13 cellular contexts compared by ENCODE assay signal in genomic region chr15:59306520-59307163, GRCh38.
DNase-seq lines count a peak whose midpoint lies in the region; ATAC-seq, FAIRE-seq and TF ChIP-seq lines count a peak whose summit lies in the region.
"Had no signal": no experiment of that assay in that cellular context is flagged by ENCODE, and none has a peak within 500 bp of the region (broad histone marks: within the 10 kb centered on the region; RNA-seq: fewer than 3 reads in every experiment).

No MANE protein-coding gene starts in this region.

- no peak overlapping the region for H3K4me3 Mint-ChIP-seq in MCF 10A (ENCODE audit: unreplicated experiment)
- no peak overlapping the region for H3K4me3 Mint-ChIP-seq in activated T-cell treated with anti-CD3 and anti-CD28 coated beads, Interleukin-2, amount 50 U/mL, for 4 hours

- CTCF ChIA-PET in MCF 10A (lab: Yijun Ruan, JAX) = interaction anchor here (0.6 to 1.0 kb wide), 2 partner anchors 36 to 131 kb away, joined by 3 to 4 read pairs; partner anchors contain the start of gene FAM81A

- H4K20me1 ChIP-seq in keratinocyte (ENCODE audit: control insufficient read depth, extremely low read depth, insufficient read depth, low read length) = peaks cover 4% of the 10 kb centered on the region

- no peak for TF ChIP-seq POLR2A in breast epithelium (IDR thresholded peaks at IDR 0.05)

- H3K9me3 ChIP-seq in breast epithelium (no peaks in the 10 kb centered on the region), keratinocyte (ENCODE audit: control insufficient read depth, low read depth, low read length) (no peaks in the 10 kb centered on the region)
- H3K9me3 ChIP-seq: testis had no signal

- dilution Hi-C loops in keratinocyte (cut with MboI; ENCODE audit: extremely low pct_ligation_motif_present, low sequenced_read_pairs) = no loop called here

- H3K4me2 ChIP-seq in keratinocyte (ENCODE audit: control insufficient read depth, extremely low read depth, insufficient read depth, low read depth, low read length) = no peak overlapping the region

- H3K36me3 Mint-ChIP-seq in MCF 10A (ENCODE audit: insufficient read depth, unreplicated experiment) = peaks cover 1% of the 10 kb centered on the region
- no peaks in the 10 kb centered on the region for H3K36me3 Mint-ChIP-seq in activated T-cell treated with anti-CD3 and anti-CD28 coated beads, Interleukin-2, amount 50 U/mL, for 4 hours (ENCODE audit: insufficient read depth)

- H3K9me3 Mint-ChIP-seq in MCF 10A (ENCODE audit: unreplicated experiment) = no peaks in the 10 kb centered on the region
- H3K9me3 Mint-ChIP-seq in activated T-cell treated with anti-CD3 and anti-CD28 coated beads, Interleukin-2, amount 50 U/mL, for 4 hours = no peaks in the 10 kb centered on the region

- peaks cover 93% of the 10 kb centered on the region for H3K79me2 ChIP-seq in keratinocyte (ENCODE audit: control insufficient read depth, insufficient read depth, low read length)

- no peaks in the 10 kb centered on the region for H3K4me1 ChIP-seq in breast epithelium
- peaks cover 32% of the 10 kb centered on the region for H3K4me1 ChIP-seq in keratinocyte (ENCODE audit: control insufficient read depth, extremely low read depth, insufficient read depth, low read length)

- no peaks in the 10 kb centered on the region for H3K27me3 ChIP-seq in breast epithelium
- H3K27me3 ChIP-seq in keratinocyte (ENCODE audit: control insufficient read depth, extremely low read depth, insufficient read depth, low read length) = no peaks in the 10 kb centered on the region
- H3K27me3 ChIP-seq: testis had no signal

- no peak for TF ChIP-seq CTCF in MCF 10A (IDR thresholded peaks at IDR 0.05; ENCODE audit: unreplicated experiment)
- TF ChIP-seq CTCF in breast epithelium (IDR thresholded peaks at IDR 0.05) = no peak
- no peak for TF ChIP-seq CTCF in astrocyte of the spinal cord (IDR thresholded peaks at IDR 0.05; ENCODE audit: low read depth, low read length)
- TF ChIP-seq CTCF in keratinocyte (optimal IDR thresholded peaks at IDR 0.05 in 1 of 3, IDR thresholded peaks at IDR 0.05 in 1 of 3, conservative IDR thresholded peaks at IDR 0.05 in 1 of 3; ENCODE audit: extremely low read depth in 1 of 3, insufficient read depth in 2 of 3, low read length in 3 of 3) = no peak

- H3K27me3 Mint-ChIP-seq in MCF 10A (ENCODE audit: insufficient read depth, unreplicated experiment) = no peaks in the 10 kb centered on the region
- H3K27me3 Mint-ChIP-seq in activated T-cell treated with anti-CD3 and anti-CD28 coated beads, Interleukin-2, amount 50 U/mL, for 4 hours (ENCODE audit: low read depth) = peaks cover 4% of the 10 kb centered on the region

- no peak overlapping the region for H3K27ac Mint-ChIP-seq in MCF 10A (ENCODE audit: low read depth, unreplicated experiment)

- POLR2A ChIA-PET in MCF 10A (lab: Yijun Ruan, JAX) = interaction anchor here (0.6 to 3.3 kb wide), 15 partner anchors 9 to 141 kb away, joined by 3 to 24 read pairs (median 4); partner anchors contain the start of gene MYO1E

- H3K27ac ChIP-seq in breast epithelium (peak overlapping the region in 1 of 2 donors; percentile 27), keratinocyte (ENCODE audit: control insufficient read depth, insufficient read depth, low read length) (peak overlapping the region; percentile 57)
- H3K27ac ChIP-seq: testis had no signal

- H3K36me3 ChIP-seq in breast epithelium (no peaks in the 10 kb centered on the region), keratinocyte (ENCODE audit: control insufficient read depth in 2 of 2, extremely low read depth in 1 of 2, insufficient read depth in 2 of 2, low read length in 2 of 2) (peaks cover 0 to 1% of the 10 kb centered on the region in 2 experiments)

- no peak overlapping the region for H3K4me3 ChIP-seq in breast epithelium
- H3K4me3 ChIP-seq in astrocyte of the spinal cord (ENCODE audit: low read depth, low read length) = no peak overlapping the region
- no peak overlapping the region for H3K4me3 ChIP-seq in keratinocyte (ENCODE audit: control insufficient read depth in 2 of 3, extremely low read depth in 1 of 3, insufficient read depth in 2 of 3, low read depth in 1 of 3, low read length in 3 of 3)
- H3K4me3 ChIP-seq: testis had no signal

- intact Hi-C loops in MCF 10A (cut with micrococcal nuclease) (loop anchor here (2.0 to 5.0 kb wide), 2 partner anchors 46 to 64 kb away; no protein-coding TSS in a partner anchor), breast epithelium (cut with DNase I; ENCODE audit: low total_unique reads) (no loop called here)

- no peaks in the 10 kb centered on the region for H3K9me1 ChIP-seq in keratinocyte (ENCODE audit: control insufficient read depth, extremely low read depth, insufficient read depth, low read length)

- peaks cover 28% of the 10 kb centered on the region for H3K4me1 Mint-ChIP-seq in MCF 10A (ENCODE audit: insufficient read depth, unreplicated experiment)
- H3K4me1 Mint-ChIP-seq in activated T-cell treated with anti-CD3 and anti-CD28 coated beads, Interleukin-2, amount 50 U/mL, for 4 hours (ENCODE audit: low read depth) = no peaks in the 10 kb centered on the region

- no peak overlapping the region for H3K9ac ChIP-seq in keratinocyte (ENCODE audit: control insufficient read depth, extremely low read depth, insufficient read depth, low read length)

- no peak overlapping the region for H2AFZ ChIP-seq in keratinocyte (ENCODE audit: control insufficient read depth, low read length)

- in situ Hi-C loops in astrocyte of the spinal cord (cut with HindIII; ENCODE audit: low sequenced_read_pairs) = no loop called here

- FAIRE-seq in keratinocyte (lab: Jason Lieb, UNC) = peak; percentile 39
- FAIRE-seq: A204.1 had no signal

- no peak for ATAC-seq in activated T-cell treated with anti-CD3 and anti-CD28 coated beads, Interleukin-2, amount 50 U/mL, for 4 hours
- no peak for ATAC-seq in GM19467 (IDR thresholded peaks at IDR 0.05; ENCODE audit: unreplicated experiment)

- BruUV-seq in MCF 10A (replicated peaks; lab: Mats Ljungman, UMichigan) = no TSS peak

- DNase-seq in MCF 10A (ENCODE audit: unreplicated experiment) (peak; percentile 89), breast epithelium (ENCODE audit: low spot score in 2 of 2) (no peak), astrocyte of the spinal cord (ENCODE audit: low read depth, low spot score) (peak; percentile 39), keratinocyte (ENCODE audit: low read depth, low spot score) (peak; percentile 41), DMS79 (lab: John Stamatoyannopoulos, UW) (no peak), mucosa of gallbladder (ENCODE audit: low spot score) (no peak)
- no peak for DNase-seq in activated T-cell treated with anti-CD3 and anti-CD28 coated beads, Interleukin-2, amount 50 U/mL, for 4 hours
- DNase-seq: DMS53, Kasumi-1, RPMI8226, testis had no signal

Comparison
In these comparisons a context has a peak if more than half of its experiments do, and no peak if none do; other contexts are left out.
1. DNase-seq: peak in MCF 10A (single experiment), astrocyte of the spinal cord (single experiment) and keratinocyte (single experiment); none in breast epithelium (0 of 2), DMS79 (single experiment), activated T-cell treated with anti-CD3 and anti-CD28 coated beads, Interleukin-2, amount 50 U/mL, for 4 hours (single experiment) and mucosa of gallbladder (single experiment).